Comparison of ENCODE assay signal across 2 cellular contexts in genomic region chr22:43789452-43789851, GRCh38.
TF ChIP-seq lines count a peak whose summit lies in the region.

No MANE protein-coding gene starts in this region.

TF ChIP-seq in liver, 16 proteins besides CTCF, POLR2A, EP300 and RAD21 (continued from another document):
- TF ChIP-seq REST (IDR thresholded peaks at IDR 0.05), result no peak

TF ChIP-seq in HepG2, 621 proteins besides CTCF, POLR2A, EP300 and RAD21 (continued from another document):
- no peak for TF ChIP-seq HMGXB4 (CRISPR knock-in tag; IDR thresholded peaks at IDR 0.05; ENCODE audit: borderline replicate concordance in 1 of 2, low read depth in 1 of 2)
- no peak for TF ChIP-seq GFI1 (CRISPR knock-in tag; IDR thresholded peaks at IDR 0.05; ENCODE audit: borderline replicate concordance)
- no peak for TF ChIP-seq GABPA (IDR thresholded peaks at IDR 0.05; ENCODE audit: low read depth, low read length)
- no peak for TF ChIP-seq GABPA (CRISPR knock-in tag; IDR thresholded peaks at IDR 0.05; ENCODE audit: low read depth)
- no peak for TF ChIP-seq ZNF678 (CRISPR knock-in tag; IDR thresholded peaks at IDR 0.05)
- no peak for TF ChIP-seq ZNF17 (CRISPR knock-in tag; IDR thresholded peaks at IDR 0.05)
- TF ChIP-seq ZNF574 (CRISPR knock-in tag; IDR thresholded peaks at IDR 0.05), result no peak
- no peak for TF ChIP-seq NCOR1 (IDR thresholded peaks at IDR 0.05; ENCODE audit: borderline replicate concordance, low read length)
- TF ChIP-seq FOXJ3 (CRISPR knock-in tag; IDR thresholded peaks at IDR 0.05; ENCODE audit: borderline replicate concordance), result no peak
- no peak for TF ChIP-seq ISL2 (CRISPR knock-in tag; IDR thresholded peaks at IDR 0.05)
- TF ChIP-seq ZNF331 (CRISPR knock-in tag; IDR thresholded peaks at IDR 0.05), result no peak
- TF ChIP-seq ZNF350 (CRISPR knock-in tag; IDR thresholded peaks at IDR 0.05; ENCODE audit: borderline replicate concordance, low read depth), result no peak
- no peak for TF ChIP-seq ZSCAN30 (CRISPR knock-in tag; IDR thresholded peaks at IDR 0.05)
- no peak for TF ChIP-seq ZNF33B (CRISPR knock-in tag; IDR thresholded peaks at IDR 0.05)
- TF ChIP-seq CAMTA2 (CRISPR knock-in tag; IDR thresholded peaks at IDR 0.05; ENCODE audit: borderline replicate concordance), result no peak
- no peak for TF ChIP-seq SAP130 (CRISPR knock-in tag; IDR thresholded peaks at IDR 0.05; ENCODE audit: low read depth)
